16 cellular contexts compared by ENCODE assay signal in the genomic region with DNA sequence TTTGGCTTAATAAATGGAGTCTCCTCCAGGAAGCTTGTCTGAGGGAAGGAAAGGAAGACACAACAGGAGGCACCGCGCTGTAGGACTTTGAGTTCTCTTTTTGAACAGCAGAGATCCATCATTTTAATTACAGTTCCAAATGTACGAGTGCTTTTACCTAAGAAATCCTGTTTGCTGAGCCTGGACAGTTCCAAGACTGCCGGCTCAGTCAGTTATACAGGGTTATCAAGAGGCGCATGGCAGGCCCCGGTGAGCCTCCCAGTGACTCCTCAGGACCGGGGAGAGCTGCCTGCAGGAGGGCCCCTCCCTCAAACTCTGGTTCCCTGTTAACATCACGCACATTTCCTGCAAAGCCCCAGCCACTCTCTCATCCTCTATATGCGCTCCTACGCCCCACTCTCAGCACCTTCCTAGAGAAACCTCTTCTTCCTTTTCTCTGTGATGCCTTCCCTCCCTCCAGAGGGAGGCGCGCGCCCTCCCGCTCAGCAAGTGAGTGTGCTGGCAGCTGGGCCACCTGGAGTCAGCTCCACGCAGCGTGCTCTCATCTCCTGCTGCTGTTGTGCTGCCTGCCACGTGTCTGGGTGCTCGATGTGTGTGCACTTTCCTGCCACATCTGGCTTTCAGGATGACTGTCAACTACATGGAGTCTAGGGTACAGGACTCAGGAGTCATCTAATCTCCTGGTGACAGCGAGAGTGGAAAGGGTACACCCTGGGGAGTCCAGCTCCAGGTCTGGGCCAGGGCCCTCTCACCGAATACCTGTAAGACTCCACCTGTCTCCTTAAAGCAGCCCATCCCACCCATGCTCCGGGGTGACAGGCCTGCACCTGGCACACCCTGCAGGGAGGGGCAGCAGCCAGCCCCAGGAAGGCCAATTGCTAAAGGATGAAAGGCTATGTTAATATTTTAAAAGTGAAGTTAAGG.
"Had no signal": no experiment of that assay in that cellular context is flagged by ENCODE, and none has a peak within 500 bp of the region (broad histone marks: within the 10 kb centered on the region; RNA-seq: fewer than 3 reads in every experiment).

No MANE protein-coding gene starts in this region.

- H3K4me1 Mint-ChIP-seq: stimulated activated naive B cell treated with anti-CD40 and anti-IgM and Interleukin-4, amounts not matched to agents 10 μg/mL and 1 μg/mL and 100 μg/mL, for 72 hours had no signal

- H3K9me3 Mint-ChIP-seq: effector memory CD8-positive, alpha-beta T cell; stimulated activated naive B cell treated with anti-CD40 and anti-IgM and Interleukin-4, amounts not matched to agents 10 μg/mL and 1 μg/mL and 100 μg/mL, for 72 hours had no signal

- H3K27me3 ChIP-seq: right lobe of liver, tibial nerve had no signal

- ATAC-seq: activated CD4-positive, CD25-positive, alpha-beta regulatory T cell treated with anti-CD3 and anti-CD28 coated beads, Interleukin-2, amount 50 U/mL, for 24 hours; effector memory CD8-positive, alpha-beta T cell; psoas muscle; stimulated activated naive B cell treated with anti-CD40 and anti-IgM and Interleukin-4, amounts not matched to agents 10 μg/mL and 1 μg/mL and 100 μg/mL, for 72 hours; T-helper 17 cell had no signal

- H3K4me3 ChIP-seq: lung, psoas muscle, right lobe of liver, tibial nerve had no signal

- H3K4me3 Mint-ChIP-seq: effector memory CD8-positive, alpha-beta T cell; naive B cell; stimulated activated naive B cell treated with anti-CD40 and anti-IgM and Interleukin-4, amounts not matched to agents 10 μg/mL and 1 μg/mL and 100 μg/mL, for 72 hours; T-helper 17 cell had no signal

- H3K27me3 Mint-ChIP-seq: effector memory CD8-positive, alpha-beta T cell; naive B cell; stimulated activated naive B cell treated with anti-CD40 and anti-IgM and Interleukin-4, amounts not matched to agents 10 μg/mL and 1 μg/mL and 100 μg/mL, for 72 hours; T-helper 17 cell had no signal

- H3K4me1 ChIP-seq: psoas muscle, right lobe of liver, tibial nerve had no signal

- DNase-seq: activated CD4-positive, alpha-beta T cell treated with anti-CD3 and anti-CD28 coated beads, Interleukin-2, amount 50 U/mL, for 4 hours; activated CD8-positive, alpha-beta memory T cell treated with anti-CD3 and anti-CD28 coated beads, Interleukin-2, amount 50 U/mL, for 48 hours; activated naive CD4-positive, alpha-beta T cell treated with Interleukin-2 at 50 U/mL for 16 hours; central memory CD4-positive, alpha-beta T cell; cortex of kidney; effector memory CD8-positive, alpha-beta T cell; hypothalamus; naive B cell; psoas muscle; right lobe of liver; stimulated activated CD4-positive, alpha-beta T cell treated with anti-CD3 and anti-CD28 coated beads, Interleukin-2, amount 100 ng/mL, for 24 hours; stimulated activated naive B cell treated with anti-CD40 and anti-IgM and Interleukin-4, amounts not matched to agents 10 μg/mL and 1 μg/mL and 100 μg/mL, for 72 hours; T-helper 17 cell had no signal

- H3K27ac Mint-ChIP-seq: stimulated activated naive B cell treated with anti-CD40 and anti-IgM and Interleukin-4, amounts not matched to agents 10 μg/mL and 1 μg/mL and 100 μg/mL, for 72 hours; T-helper 17 cell had no signal

- H3K9me3 ChIP-seq: psoas muscle, right lobe of liver, tibial nerve had no signal

- H3K27ac ChIP-seq: psoas muscle, right lobe of liver, tibial nerve had no signal
